8 cellular contexts compared by ENCODE assay signal in genomic region chr11:35619754-35620640, GRCh38. TPM values are rescaled to one million over a fixed set of nuclear protein-coding genes. Genes with fewer than 3 reads are reported as not detected.
A peak's percentile ranks its signal among the peaks of the same experiment; 100 is the strongest.
DNase-seq lines count a peak whose midpoint lies in the region; ATAC-seq and TF ChIP-seq lines count a peak whose summit lies in the region.

No MANE protein-coding gene starts in this region.

- TF ChIP-seq CTCF in fibroblast of pulmonary artery (IDR thresholded peaks at IDR 0.05; ENCODE audit: low read length, missing control alignments) (no peak), nephron progenitor cell (IDR thresholded peaks at IDR 0.05) (no peak)

- peak overlapping the region; percentile 28 for H3K4me3 Mint-ChIP-seq in activated CD4-positive, alpha-beta T cell treated with anti-CD3 and anti-CD28 coated beads, Interleukin-2, amount 10 ng/mL, durations not matched to agents 24 days and 14 days
- H3K4me3 Mint-ChIP-seq in T-cell (peak overlapping the region; percentile 36 to 63 (median 62)), nephron progenitor cell (peak overlapping the region; percentile 87)

- no peaks in the 10 kb centered on the region for H3K9me3 Mint-ChIP-seq in activated CD4-positive, alpha-beta T cell treated with anti-CD3 and anti-CD28 coated beads, Interleukin-2, amount 10 ng/mL, durations not matched to agents 24 days and 14 days
- no peaks in the 10 kb centered on the region for H3K9me3 Mint-ChIP-seq in T-cell
- H3K9me3 Mint-ChIP-seq in nephron progenitor cell: no peaks in the 10 kb centered on the region

- peaks cover 5% of the 10 kb centered on the region for H3K4me1 Mint-ChIP-seq in activated CD4-positive, alpha-beta T cell treated with anti-CD3 and anti-CD28 coated beads, Interleukin-2, amount 10 ng/mL, durations not matched to agents 24 days and 14 days
- H3K4me1 Mint-ChIP-seq in T-cell: peaks cover 11 to 16% (median 14%) of the 10 kb centered on the region in 3 donors
- H3K4me1 Mint-ChIP-seq in nephron progenitor cell: peaks cover 65% of the 10 kb centered on the region

- POLR2A ChIA-PET in T-cell (lab: Charles Lee): interaction anchor here in 1 of 2 donors (0.7 kb wide), 1 partner anchor 1123 kb away, joined by 4 read pairs; no protein-coding TSS in a partner anchor

- ATAC-seq in HG03139 (IDR thresholded peaks at IDR 0.05; ENCODE audit: unreplicated experiment) (peak; percentile 16), T-cell (replicated peaks in 1 of 4) (no peak), GM18873 (IDR thresholded peaks at IDR 0.05; ENCODE audit: low FRiP score, unreplicated experiment) (no peak)

- peak overlapping the region; percentile 66 for H3K4me3 ChIP-seq in fibroblast of pulmonary artery (replicated peaks; ENCODE audit: low read depth, low read length)

- no peak overlapping the region for H3K27ac Mint-ChIP-seq in activated CD4-positive, alpha-beta T cell treated with anti-CD3 and anti-CD28 coated beads, Interleukin-2, amount 10 ng/mL, durations not matched to agents 24 days and 14 days
- no peak overlapping the region for H3K27ac Mint-ChIP-seq in T-cell
- peak overlapping the region; percentile 92 for H3K27ac Mint-ChIP-seq in nephron progenitor cell

- CTCF ChIA-PET in T-cell (lab: Charles Lee): interaction anchor here in 1 of 2 donors (0.6 kb wide), 1 partner anchor 889 kb away, joined by 3 read pairs; no protein-coding TSS in a partner anchor

- intact Hi-C loops in activated CD4-positive, alpha-beta T cell treated with anti-CD3 and anti-CD28 coated beads, Interleukin-2, amount 10 ng/mL, durations not matched to agents 24 days and 14 days (cut with micrococcal nuclease): loop anchor here (2.0 to 5.0 kb wide), 5 partner anchors 43 to 872 kb away; partner anchors contain the start of genes LDLRAD3 and TRIM44

- peaks cover 64% of the 10 kb centered on the region for H3K27me3 Mint-ChIP-seq in activated CD4-positive, alpha-beta T cell treated with anti-CD3 and anti-CD28 coated beads, Interleukin-2, amount 10 ng/mL, durations not matched to agents 24 days and 14 days
- peaks cover 57 to 64% of the 10 kb centered on the region in 2 donors for H3K27me3 Mint-ChIP-seq in T-cell
- H3K27me3 Mint-ChIP-seq in nephron progenitor cell (ENCODE audit: low read depth, poor library complexity): no peaks in the 10 kb centered on the region

- no peak for DNase-seq in activated CD4-positive, alpha-beta T cell treated with anti-CD3 and anti-CD28 coated beads, Interleukin-2, amount 10 ng/mL, durations not matched to agents 24 days and 14 days
- no peak for DNase-seq in activated CD4-positive, alpha-beta T cell treated with anti-CD3 and anti-CD28 coated beads for 4 hours
- peak in 1 of 34 experiments; percentile 6 for DNase-seq in T-cell
- DNase-seq in fibroblast of pulmonary artery (ENCODE audit: low read depth): peak; percentile 34
- DNase-seq in nephron progenitor cell: peak; percentile 74
- no peak for DNase-seq in LoVo (ENCODE audit: low spot score)

- peaks cover 1% of the 10 kb centered on the region for H3K36me3 Mint-ChIP-seq in activated CD4-positive, alpha-beta T cell treated with anti-CD3 and anti-CD28 coated beads, Interleukin-2, amount 10 ng/mL, durations not matched to agents 24 days and 14 days (ENCODE audit: low read depth)
- H3K36me3 Mint-ChIP-seq in T-cell (no peaks in the 10 kb centered on the region), nephron progenitor cell (ENCODE audit: low read depth) (no peaks in the 10 kb centered on the region)

RNA-seq across cellular contexts. Expression of gene FJX1, which starts 1.7 kb away (rescaled TPM):
- total RNA-seq in activated CD4-positive, alpha-beta T cell treated with anti-CD3 and anti-CD28 coated beads, Interleukin-2, amount 10 ng/mL, durations not matched to agents 24 days and 14 days: 0.26 and 0.30 TPM in 2 replicates
- under 1 TPM in 1 of 5 donors, not detected in 4; 0.23 TPM for total RNA-seq in T-cell

RNA-seq across cellular contexts. Expression of gene TRIM44, which starts 42.6 kb away (rescaled TPM):
- total RNA-seq in activated CD4-positive, alpha-beta T cell treated with anti-CD3 and anti-CD28 coated beads, Interleukin-2, amount 10 ng/mL, durations not matched to agents 24 days and 14 days: 27.3 and 27.8 TPM in 2 replicates
- total RNA-seq in T-cell: 10 to 100 TPM; 39.8 to 58.4 (median 51.7) TPM

Comparison
In these comparisons a context has a peak if more than half of its experiments do, and no peak if none do; other contexts are left out.
1. DNase-seq: peak in fibroblast of pulmonary artery (single experiment) and nephron progenitor cell (single experiment); none in activated CD4-positive, alpha-beta T cell treated with anti-CD3 and anti-CD28 coated beads, Interleukin-2, amount 10 ng/mL, durations not matched to agents 24 days and 14 days (single experiment), activated CD4-positive, alpha-beta T cell treated with anti-CD3 and anti-CD28 coated beads for 4 hours (0 of 2) and LoVo (single experiment).
2. H3K4me3 Mint-ChIP-seq: peak in every context shown above with its lines; median percentile 87 in nephron progenitor cell; 62 in T-cell; 28 in activated CD4-positive, alpha-beta T cell treated with anti-CD3 and anti-CD28 coated beads, Interleukin-2, amount 10 ng/mL, durations not matched to agents 24 days and 14 days.